Comparison of ENCODE assay signal across 8 cellular contexts in the genomic region with DNA sequence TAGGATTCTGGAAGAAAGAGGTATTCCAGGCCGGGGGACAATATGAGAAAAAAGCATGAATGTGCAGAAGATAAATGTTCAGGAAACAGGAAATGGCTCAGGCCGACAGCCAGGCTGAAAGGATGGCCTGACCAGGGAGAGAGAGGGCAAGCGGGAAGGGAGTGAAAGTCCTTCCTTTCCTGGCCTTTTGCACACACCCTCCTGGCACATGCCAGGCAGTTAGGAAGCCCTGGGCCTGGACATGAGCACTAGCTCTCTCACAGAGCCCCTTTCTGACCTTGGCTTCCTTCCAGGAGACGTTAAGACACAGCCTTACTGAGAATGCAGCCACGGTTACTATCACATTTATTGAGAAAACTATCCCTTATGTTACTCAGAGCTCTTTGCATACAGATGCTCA. TPM values are rescaled to one million over a fixed set of nuclear protein-coding genes. Genes with fewer than 3 reads are reported as not detected.
A peak's percentile ranks its signal among the peaks of the same experiment; 100 is the strongest.
DNase-seq lines count a peak whose midpoint lies in the region; ATAC-seq and TF ChIP-seq lines count a peak whose summit lies in the region.

No MANE protein-coding gene starts in this region.

- CTCF ChIA-PET in RWPE1 (lab: Yijun Ruan, JAX) = interaction anchor here (0.8 kb wide), 1 partner anchor 174 kb away, joined by 4 read pairs; no protein-coding TSS in a partner anchor

- peak overlapping the region; percentile 83 for H3K27ac ChIP-seq in RWPE1

- no peak for TF ChIP-seq CTCF in RWPE1 (conservative IDR thresholded peaks at IDR 0.05; ENCODE audit: low read depth)

- POLR2A ChIA-PET in RWPE1 (lab: Yijun Ruan, JAX; ENCODE audit: low non-redundant PET) = no interaction called here

- intact Hi-C loops in sciatic nerve (cut with DNase I) = no loop called here

- DNase-seq in GF-D8 (lab: John Stamatoyannopoulos, UW) = peak; percentile 58
- DNase-seq in RWPE1 (ENCODE audit: low spot score) = no peak
- peak; percentile 57 for DNase-seq in fibroblast of the conjunctiva (ENCODE audit: low read depth)
- no peak for DNase-seq in sciatic nerve (ENCODE audit: low spot score)

- ATAC-seq in sciatic nerve = peak; percentile 68
- no peak for ATAC-seq in HG02840 (IDR thresholded peaks at IDR 0.05; ENCODE audit: low FRiP score, unreplicated experiment)
- no peak for ATAC-seq in HG03159 (IDR thresholded peaks at IDR 0.05; ENCODE audit: unreplicated experiment)
- ATAC-seq in GM21723 (IDR thresholded peaks at IDR 0.05; ENCODE audit: unreplicated experiment) = no peak
- ATAC-seq in GM18502 (IDR thresholded peaks at IDR 0.05; ENCODE audit: poor library complexity, unreplicated experiment) = no peak

RNA-seq across cellular contexts. Expression of gene SMAD3, which starts 39.7 kb away (rescaled TPM):
- 58.8 TPM for total RNA-seq in sciatic nerve

Comparison
In these comparisons a context has a peak if more than half of its experiments do, and no peak if none do; other contexts are left out.
1. DNase-seq: peak in GF-D8 (single experiment) and fibroblast of the conjunctiva (single experiment); none in RWPE1 (single experiment) and sciatic nerve (single experiment).